In the genomic region with DNA sequence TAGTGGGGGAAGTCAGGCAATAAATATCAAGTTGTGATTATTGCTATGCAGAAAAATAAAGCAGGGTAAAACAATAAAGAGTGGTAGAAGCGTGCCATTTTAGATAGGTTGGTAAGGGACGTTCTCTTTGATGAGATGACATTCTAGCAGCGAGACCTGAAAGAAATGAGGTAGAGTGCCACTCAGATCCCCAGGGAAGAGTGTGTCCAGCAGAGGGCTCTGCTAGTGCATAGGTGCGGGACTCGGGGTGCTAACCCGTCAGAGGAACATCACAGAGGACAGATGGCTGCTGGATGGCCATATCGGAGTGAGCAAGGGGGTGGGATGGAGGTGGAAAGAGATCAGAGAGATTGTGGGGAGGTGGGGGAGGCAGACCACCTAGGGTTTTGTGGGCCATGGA, we compare ENCODE assay signal across 9 cellular contexts. TPM values are rescaled to one million over a fixed set of nuclear protein-coding genes. Genes with fewer than 3 reads are reported as not detected.
DNase-seq lines count a peak whose midpoint lies in the region; ATAC-seq, FAIRE-seq and TF ChIP-seq lines count a peak whose summit lies in the region.
"Had no signal": no experiment of that assay in that cellular context is flagged by ENCODE, and none has a peak within 500 bp of the region (broad histone marks: within the 10 kb centered on the region; RNA-seq: fewer than 3 reads in every experiment).

No MANE protein-coding gene starts in this region.

- intact Hi-C loops in pancreas (cut with DNase I), result loop anchor here in 1 of 3 donors (10.0 kb wide), 1 partner anchor 1803 kb away; no protein-coding TSS in a partner anchor

- H3K27me3 ChIP-seq in pancreas, result no peaks in the 10 kb centered on the region

- H3K36me3 ChIP-seq in pancreas, result no peaks in the 10 kb centered on the region

- WGBS in pancreas, 2 donors, result 32 to 42% methylated on average over 7 of the region's 7 CpGs

- TF ChIP-seq CTCF in AG09309 (IDR thresholded peaks at IDR 0.05; ENCODE audit: control insufficient read depth, insufficient read depth, low read depth, low read length, missing control alignments) (peak; percentile 29), chondrocyte (IDR thresholded peaks at IDR 0.05) (peak; percentile 51), pancreas (IDR thresholded peaks at IDR 0.05) (no peak)

- FAIRE-seq in pancreas (lab: Jason Lieb, UNC) (no peak), GM19239 (lab: Jason Lieb, UNC) (no peak)
- FAIRE-seq: colon had no signal

- H3K9me3 ChIP-seq in pancreas, result no peaks in the 10 kb centered on the region

- no peaks in the 10 kb centered on the region for H3K27me3 Mint-ChIP-seq in chondrocyte (ENCODE audit: low read depth)

- H3K27ac ChIP-seq in pancreas, result no peak overlapping the region

- H3K4me1 ChIP-seq in pancreas, result no peaks in the 10 kb centered on the region

- H3K4me1 Mint-ChIP-seq in chondrocyte (ENCODE audit: low read depth), result no peaks in the 10 kb centered on the region

- peaks cover 5% of the 10 kb centered on the region for H3K36me3 Mint-ChIP-seq in chondrocyte (ENCODE audit: low read depth)

- ATAC-seq in GM18511 (IDR thresholded peaks at IDR 0.05; ENCODE audit: unreplicated experiment), result peak; percentile 65
- ATAC-seq in pancreas, result peak in 3 of 4 donors; percentile 54 to 76 (median 56)

- no peak overlapping the region for H3K4me3 Mint-ChIP-seq in chondrocyte (ENCODE audit: unreplicated experiment)

- H3K9me3 Mint-ChIP-seq in chondrocyte (ENCODE audit: low read depth), result no peaks in the 10 kb centered on the region

- DNase-seq in AG09309 (ENCODE audit: low read depth), result no peak
- peak; percentile 20 for DNase-seq in NCI-H2081 treated with DMSO at 0.1 percent for 48 hours (lab: John Stamatoyannopoulos, UW)
- no peak for DNase-seq in chondrocyte (ENCODE audit: low spot score)
- DNase-seq in pancreas, result no peak
- DNase-seq in GM19239 (ENCODE audit: insufficient read length, low spot score), result no peak
- no peak for DNase-seq in DMS79 (lab: John Stamatoyannopoulos, UW)
- no peak for DNase-seq in 8988T

- H3K27ac Mint-ChIP-seq in chondrocyte (ENCODE audit: unreplicated experiment), result no peak overlapping the region

- H3K4me3 ChIP-seq in AG09309 (ENCODE audit: control insufficient read depth, low read depth, low read length), result no peak overlapping the region
- H3K4me3 ChIP-seq in pancreas, result no peak overlapping the region

RNA-seq across cellular contexts. Expression of a gene that starts 16.3 kb away (rescaled TPM):
- total RNA-seq in chondrocyte, result not detected in 3 replicates
- under 1 TPM in 1 of 6 donors, not detected in 5; 0.17 TPM for total RNA-seq in pancreas
- polyA plus RNA-seq in pancreas, result under 1 TPM in 1 of 2 donors, not detected in 1; 0.42 TPM

Comparison
In these comparisons a context has a peak if more than half of its experiments do, and no peak if none do; other contexts are left out.
1. CTCF ChIP-seq: peak in AG09309 (single experiment) and chondrocyte (single experiment); none in pancreas (0 of 4).